8 cellular contexts compared by ENCODE assay signal in the genomic region with DNA sequence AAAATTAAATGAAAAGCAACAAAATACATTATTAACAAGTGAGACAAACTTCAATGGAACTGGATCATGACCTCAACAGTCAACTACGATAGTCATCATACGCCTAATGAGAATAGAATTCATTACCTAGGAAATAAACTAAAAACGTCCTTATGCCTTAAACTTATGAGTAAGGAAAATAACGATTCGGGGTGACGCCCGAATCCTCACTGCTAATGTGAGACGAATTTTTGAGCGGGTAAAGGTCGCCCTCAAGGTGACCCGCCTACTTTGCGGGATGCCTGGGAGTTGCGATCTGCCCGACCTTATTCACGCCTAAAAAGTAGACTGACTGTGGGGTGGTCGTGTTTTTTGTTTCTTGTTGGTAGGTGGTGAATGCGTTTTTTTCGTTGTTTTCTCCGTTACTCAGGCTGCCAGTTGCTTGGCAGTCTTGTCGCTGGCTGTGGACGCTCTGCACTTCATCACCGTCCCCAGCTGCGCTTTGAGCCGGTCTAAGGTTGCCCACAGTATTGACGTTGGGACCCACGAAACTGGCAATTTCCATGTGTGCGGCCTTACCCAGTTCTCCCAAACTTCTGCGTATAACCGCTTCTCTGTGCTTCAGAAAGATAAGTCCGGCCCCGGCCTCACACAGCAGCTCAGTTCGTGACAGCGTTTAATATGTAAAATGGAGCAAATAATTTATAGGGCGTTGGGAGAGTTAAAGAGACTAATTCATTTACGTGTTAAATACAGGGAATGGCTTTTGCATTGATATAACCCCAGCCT. TPM values are rescaled to one million over a fixed set of nuclear protein-coding genes. Genes with fewer than 3 reads are reported as not detected.
DNase-seq lines count a peak whose midpoint lies in the region; FAIRE-seq and TF ChIP-seq lines count a peak whose summit lies in the region.

No MANE protein-coding gene starts in this region.

- FAIRE-seq in endometrium (lab: Jason Lieb, UNC): peak; percentile 97

- peak; percentile 92 for DNase-seq in COLO668 (lab: John Stamatoyannopoulos, UW; ENCODE audit: unreplicated experiment)
- DNase-seq in GM20000 (ENCODE audit: low spot score): peak; percentile 91
- DNase-seq in HT-29 (ENCODE audit: low spot score): peak; percentile 96
- DNase-seq in NOMO-1 treated with DMSO at 0.1 percent for 48 hours (lab: John Stamatoyannopoulos, UW; ENCODE audit: unreplicated experiment): peak; percentile 97
- DNase-seq in activated CD8-positive, alpha-beta memory T cell treated with anti-CD3 and anti-CD28 coated beads, Interleukin-2, amount 50 U/mL, for 1 hour (ENCODE audit: extremely low read depth): peak; percentile 83
- DNase-seq in middle frontal gyrus (ENCODE audit: extremely low spot score, low spot score): peak; percentile 82
- DNase-seq in stimulated activated CD8-positive, alpha-beta memory T cell treated with anti-CD3 and anti-CD28 coated beads, Interleukin-2, amount 100 ng/mL, for 1 hour (ENCODE audit: low read depth in 2 of 2): peak; percentile 60 to 74

- TF ChIP-seq CTCF in GM20000 (IDR thresholded peaks at IDR 0.05; ENCODE audit: extremely low read depth, missing control alignments): no peak

RNA-seq across cellular contexts. Expression of a gene that starts 0.6 kb away (rescaled TPM):
- total RNA-seq in HT-29 (2014; rRNA removed; shearing (Covaris generic)): 30.2 and 33.7 TPM in 2 replicates

RNA-seq across cellular contexts. Expression of a gene that starts 25.1 kb away (rescaled TPM):
- total RNA-seq in HT-29 (2014; rRNA removed; shearing (Covaris generic)): not detected in 2 replicates

RNA-seq across cellular contexts. Expression of a gene that starts 33.9 kb away (rescaled TPM):
- total RNA-seq in HT-29 (2014; rRNA removed; shearing (Covaris generic)): 80.5 and 87.8 TPM in 2 replicates

Comparison
In these comparisons a context has a peak if more than half of its experiments do, and no peak if none do; other contexts are left out.
1. Peak in every context shown above with its lines: DNase-seq.